7 cellular contexts compared by ENCODE assay signal in the genomic region with DNA sequence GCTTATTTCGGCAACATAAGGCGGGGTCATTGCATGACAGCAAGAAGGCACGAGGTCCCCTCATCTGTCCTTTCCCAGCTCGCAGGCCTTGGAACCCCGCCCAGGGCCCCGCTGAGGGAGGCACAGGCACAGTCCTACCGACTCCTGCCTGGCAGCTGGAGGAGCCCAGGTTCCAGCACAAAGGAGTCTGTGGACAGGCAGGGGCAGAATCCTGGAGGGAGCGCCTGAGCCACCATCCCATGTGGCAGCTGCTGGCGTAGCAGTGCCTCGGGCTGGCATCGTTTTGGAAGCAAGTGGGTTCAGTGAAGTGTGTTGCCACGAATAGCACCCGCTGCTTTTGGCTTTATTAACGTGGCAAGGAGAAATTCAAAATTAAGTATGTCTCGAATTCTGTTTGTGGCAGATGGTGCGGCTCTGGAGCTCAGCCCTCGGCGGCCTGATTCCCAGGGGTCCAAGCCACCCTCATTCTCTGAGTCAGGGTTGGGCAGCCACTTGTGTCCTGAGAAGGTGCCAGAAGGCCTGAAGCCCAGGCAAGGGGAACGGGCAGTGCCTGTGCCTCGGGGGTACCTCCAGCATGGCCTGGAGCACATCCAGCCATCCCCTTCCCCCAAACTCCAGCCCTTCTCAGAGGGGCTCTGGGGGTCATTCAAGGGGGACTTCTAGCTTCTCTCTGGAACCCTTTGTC. TPM values are rescaled to one million over a fixed set of nuclear protein-coding genes. Genes with fewer than 3 reads are reported as not detected.
DNase-seq lines count a peak whose midpoint lies in the region; ATAC-seq and TF ChIP-seq lines count a peak whose summit lies in the region.

No MANE protein-coding gene starts in this region.

- H3K4me1 ChIP-seq in left lung (peaks cover 12 to 16% of the 10 kb centered on the region in 2 donors), tibial artery (peaks cover 6 to 41% (median 37%) of the 10 kb centered on the region in 4 donors), BE2C (no peaks in the 10 kb centered on the region)

- TF ChIP-seq CTCF in left lung (IDR thresholded peaks at IDR 0.05) (no peak), tibial artery (IDR thresholded peaks at IDR 0.05) (peak; percentile 38 to 50), BE2C (IDR thresholded peaks at IDR 0.05; ENCODE audit: low read depth, low read length) (no peak)

- H3K27ac ChIP-seq in caudate nucleus (ENCODE audit: low read depth, low read length) = peak overlapping the region; percentile 60
- H3K27ac ChIP-seq in left lung = peak overlapping the region; percentile 55 to 61
- H3K27ac ChIP-seq in tibial artery = peak overlapping the region; percentile 82 to 83

- ATAC-seq in left lung = peak; percentile 2

- H3K36me3 ChIP-seq in MG63 (no peaks in the 10 kb centered on the region), left lung (peaks cover 0 to 89% of the 10 kb centered on the region in 2 donors), tibial artery (peaks cover 35 to 76% (median 65%) of the 10 kb centered on the region in 3 donors), BE2C (peaks cover 4% of the 10 kb centered on the region)

- H3K9me3 ChIP-seq in MG63 = no peaks in the 10 kb centered on the region
- H3K9me3 ChIP-seq in left lung = no peaks in the 10 kb centered on the region
- no peaks in the 10 kb centered on the region for H3K9me3 ChIP-seq in tibial artery
- no peaks in the 10 kb centered on the region for H3K9me3 ChIP-seq in BE2C

- peak; percentile 22 for DNase-seq in MG63
- peak in 41 of 61 donors; percentile 12 to 79 (median 45) for DNase-seq in caudate nucleus (lab: John Stamatoyannopoulos, UW)
- peak in 1 of 2 donors; percentile 55 for DNase-seq in left lung
- DNase-seq in tibial artery = peak; percentile 82 to 92
- DNase-seq in LoVo (ENCODE audit: low spot score) = no peak
- no peak for DNase-seq in BE2C
- DNase-seq in stimulated activated naive CD4-positive, alpha-beta T cell (lab: John Stamatoyannopoulos, UW) = no peak

- H3K4me3 ChIP-seq in MG63 = no peak overlapping the region
- H3K4me3 ChIP-seq in left lung = no peak overlapping the region
- H3K4me3 ChIP-seq in tibial artery = peak overlapping the region in 1 of 2 donors; percentile 2
- no peak overlapping the region for H3K4me3 ChIP-seq in BE2C (ENCODE audit: low read depth, low read length)

- intact Hi-C loops in left lung (cut with DNase I) (no loop called here), tibial artery (cut with DNase I; ENCODE audit: low total_unique reads) (no loop called here)

- H3K27me3 ChIP-seq in MG63 = no peaks in the 10 kb centered on the region
- no peaks in the 10 kb centered on the region for H3K27me3 ChIP-seq in left lung
- no peaks in the 10 kb centered on the region for H3K27me3 ChIP-seq in tibial artery
- no peaks in the 10 kb centered on the region for H3K27me3 ChIP-seq in BE2C

RNA-seq across cellular contexts. Expression of a gene that starts 35.9 kb away (rescaled TPM):
- 8.7 and 11.6 TPM in 2 replicates for total RNA-seq in MG63 (2014; rRNA removed; shearing (Covaris generic); ENCODE audit: low replicate concordance)
- total RNA-seq in left lung = 10 to 100 TPM; 34.9 to 40.1 TPM
- 0.82 TPM for polyA plus RNA-seq in BE2C (2012; ENCODE audit: insufficient read depth, insufficient read length, low read depth)

RNA-seq across cellular contexts. Expression of a gene that starts 59.4 kb away (rescaled TPM):
- total RNA-seq in MG63 (2014; rRNA removed; shearing (Covaris generic); ENCODE audit: low replicate concordance) = 5.2 and 6.8 TPM in 2 replicates
- total RNA-seq in left lung = 10 to 100 TPM; 48.7 to 75.0 TPM
- polyA plus RNA-seq in BE2C (2012; ENCODE audit: insufficient read depth, insufficient read length, low read depth) = 17.2 TPM

Comparison
In these comparisons a context has a peak if more than half of its experiments do, and no peak if none do; other contexts are left out.
1. DNase-seq: peak in MG63 (single experiment), caudate nucleus (41 of 61) and tibial artery (2 of 2); none in LoVo (single experiment), BE2C (single experiment) and stimulated activated naive CD4-positive, alpha-beta T cell (0 of 6).
2. CTCF ChIP-seq: peak in tibial artery (2 of 2); none in left lung (0 of 2) and BE2C (single experiment).
3. Peak in every context shown above with its lines, with median percentiles within 50 percentile points of each other: H3K27ac ChIP-seq.